In the genomic region with DNA sequence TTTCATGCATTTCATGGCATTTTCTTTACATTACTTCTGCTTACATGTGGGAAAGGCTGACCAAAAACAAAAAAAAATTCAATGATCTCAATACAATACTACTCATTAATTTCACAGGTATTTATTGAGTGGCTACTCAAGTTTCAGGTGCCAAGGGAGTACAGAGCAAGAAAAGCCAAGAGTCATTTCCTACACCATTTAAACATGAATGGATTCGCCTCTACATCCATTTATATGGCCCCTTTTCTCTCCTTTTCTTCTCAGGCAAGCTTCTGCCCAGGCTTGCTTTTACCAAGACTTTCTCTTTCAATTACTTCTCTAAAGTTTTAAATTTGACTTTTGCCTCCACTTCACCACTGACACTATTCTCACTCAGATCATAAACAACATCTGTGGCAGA, we compare ENCODE assay signal across 1 cellular context.
TF ChIP-seq lines count a peak whose summit lies in the region.

No MANE protein-coding gene starts in this region.

TF ChIP-seq in WTC11, 78 proteins besides CTCF, POLR2A, EP300 and RAD21 (continued from another document):
- TF ChIP-seq, protein P1, sequence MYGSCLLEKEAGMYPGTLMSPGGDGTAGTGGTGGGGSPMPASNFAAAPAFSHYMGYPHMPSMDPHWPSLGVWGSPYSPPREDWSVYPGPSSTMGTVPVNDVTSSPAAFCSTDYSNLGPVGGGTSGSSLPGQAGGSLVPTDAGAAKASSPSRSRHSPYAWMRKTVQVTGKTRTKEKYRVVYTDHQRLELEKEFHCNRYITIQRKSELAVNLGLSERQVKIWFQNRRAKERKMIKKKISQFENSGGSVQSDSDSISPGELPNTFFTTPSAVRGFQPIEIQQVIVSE (CRISPR knock-in tag; IDR thresholded peaks at IDR 0.05; ENCODE audit: borderline replicate concordance), result no peak
- TF ChIP-seq ZNF121 (CRISPR knock-in tag; IDR thresholded peaks at IDR 0.05) (no peak), PRRX2 (CRISPR knock-in tag; IDR thresholded peaks at IDR 0.05) (no peak), NR2C2 (CRISPR knock-in tag; IDR thresholded peaks at IDR 0.05) (no peak), OVOL2 (CRISPR knock-in tag; IDR thresholded peaks at IDR 0.05; ENCODE audit: borderline replicate concordance) (no peak), TCF7 (CRISPR knock-in tag; IDR thresholded peaks at IDR 0.05; ENCODE audit: low read depth) (no peak)
- TF ChIP-seq, protein P2, sequence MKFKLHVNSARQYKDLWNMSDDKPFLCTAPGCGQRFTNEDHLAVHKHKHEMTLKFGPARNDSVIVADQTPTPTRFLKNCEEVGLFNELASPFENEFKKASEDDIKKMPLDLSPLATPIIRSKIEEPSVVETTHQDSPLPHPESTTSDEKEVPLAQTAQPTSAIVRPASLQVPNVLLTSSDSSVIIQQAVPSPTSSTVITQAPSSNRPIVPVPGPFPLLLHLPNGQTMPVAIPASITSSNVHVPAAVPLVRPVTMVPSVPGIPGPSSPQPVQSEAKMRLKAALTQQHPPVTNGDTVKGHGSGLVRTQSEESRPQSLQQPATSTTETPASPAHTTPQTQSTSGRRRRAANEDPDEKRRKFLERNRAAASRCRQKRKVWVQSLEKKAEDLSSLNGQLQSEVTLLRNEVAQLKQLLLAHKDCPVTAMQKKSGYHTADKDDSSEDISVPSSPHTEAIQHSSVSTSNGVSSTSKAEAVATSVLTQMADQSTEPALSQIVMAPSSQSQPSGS (CRISPR knock-in tag; IDR thresholded peaks at IDR 0.05; ENCODE audit: borderline replicate concordance, low read depth), result no peak
